13 cellular contexts compared by ENCODE assay signal in genomic region chr6:52558266-52559000, GRCh38. TPM values are rescaled to one million over a fixed set of nuclear protein-coding genes. Genes with fewer than 3 reads are reported as not detected.
DNase-seq lines count a peak whose midpoint lies in the region; ATAC-seq and TF ChIP-seq lines count a peak whose summit lies in the region.
"Had no signal": no experiment of that assay in that cellular context is flagged by ENCODE, and none has a peak within 500 bp of the region (broad histone marks: within the 10 kb centered on the region; RNA-seq: fewer than 3 reads in every experiment).

No MANE protein-coding gene starts in this region.

- H3K4me3 ChIP-seq in Karpas-422 (ENCODE audit: low read length) (no peak overlapping the region), coronary artery (peak overlapping the region; percentile 29), lower lobe of right lung (no peak overlapping the region), thoracic aorta (peak overlapping the region; percentile 32)
- H3K4me3 ChIP-seq: testis had no signal

- no peaks in the 10 kb centered on the region for H3K9me3 ChIP-seq in Karpas-422 (ENCODE audit: low read length)
- H3K9me3 ChIP-seq in lower lobe of right lung = no peaks in the 10 kb centered on the region
- no peaks in the 10 kb centered on the region for H3K9me3 ChIP-seq in thoracic aorta
- H3K9me3 ChIP-seq: Caco-2, testis had no signal

- intact Hi-C loops in lower lobe of right lung (cut with DNase I) = no loop called here

- 0 out of 2 replicates have a peak overlapping the region, but pooled peaks have one; percentile 11 for H3K27ac ChIP-seq in Karpas-422 (ENCODE audit: low read length)
- H3K27ac ChIP-seq in coronary artery = peak overlapping the region; percentile 6 to 64
- H3K27ac ChIP-seq in lower lobe of right lung = no peak overlapping the region
- peak overlapping the region; percentile 44 to 65 for H3K27ac ChIP-seq in thoracic aorta
- H3K27ac ChIP-seq: testis had no signal

- no peak overlapping the region for H3K4me2 ChIP-seq in Karpas-422 (ENCODE audit: low read depth, low read length, poor library complexity, severe bottlenecking)

- peak; percentile 77 to 87 for ATAC-seq in lower lobe of right lung
- peak; percentile 8 for ATAC-seq in thoracic aorta (ENCODE audit: insufficient number of reproducible peaks, low FRiP score, low read depth)

- no peaks in the 10 kb centered on the region for H3K9me2 ChIP-seq in Karpas-422 (replicated peaks; ENCODE audit: insufficient read depth, low read length)

- TF ChIP-seq CTCF in coronary artery (IDR thresholded peaks at IDR 0.05) (no peak), lower lobe of right lung (IDR thresholded peaks at IDR 0.05) (no peak), thoracic aorta (IDR thresholded peaks at IDR 0.05) (no peak)

- H2AFZ ChIP-seq in Karpas-422 (ENCODE audit: low read length) = no peak overlapping the region

- DNase-seq in Karpas-422 (no peak), coronary artery (ENCODE audit: low spot score) (no peak), lower lobe of right lung (no peak), thoracic aorta (ENCODE audit: low spot score) (no peak), NCI-H146 (lab: John Stamatoyannopoulos, UW) (no peak), GOT3 (lab: John Stamatoyannopoulos, UW) (no peak), cortex of kidney (lab: John Stamatoyannopoulos, UW) (no peak)
- DNase-seq in stimulated activated CD4-positive, alpha-beta T cell treated with anti-CD3 and anti-CD28 coated beads, Interleukin-1b, Interleukin-23, amount 100 ng/mL, for 48 hours = no peak
- DNase-seq: activated CD4-positive, CD25-positive, alpha-beta regulatory T cell treated with anti-CD3 and anti-CD28 coated beads, Interleukin-2, amount 50 U/mL, for 72 hours; activated T-cell treated with anti-CD3 and anti-CD28 coated beads, Interleukin-2, amount 50 U/mL, for 48 hours; Caco-2; NCI-H1417; testis had no signal

- peaks cover 88% of the 10 kb centered on the region for H3K79me2 ChIP-seq in Karpas-422 (ENCODE audit: low read length)

- H4K20me1 ChIP-seq in Karpas-422 (ENCODE audit: insufficient read depth, low read depth, low read length) = peaks cover 17% of the 10 kb centered on the region; the same call in 1 of the 2 replicates

- H3K27me3 ChIP-seq in Karpas-422 (ENCODE audit: low read length) = no peaks in the 10 kb centered on the region
- H3K27me3 ChIP-seq in lower lobe of right lung (ENCODE audit: low read depth) = no peaks in the 10 kb centered on the region
- no peaks in the 10 kb centered on the region for H3K27me3 ChIP-seq in thoracic aorta (replicated peaks; ENCODE audit: insufficient read depth)
- H3K27me3 ChIP-seq: testis had no signal

- no peak overlapping the region for H3K9ac ChIP-seq in Karpas-422 (ENCODE audit: low read length)

- H3K36me3 ChIP-seq in Karpas-422 (ENCODE audit: insufficient read depth, low read length) (no peaks in the 10 kb centered on the region), lower lobe of right lung (no peaks in the 10 kb centered on the region), thoracic aorta (no peaks in the 10 kb centered on the region)

- H3K4me1 ChIP-seq in Karpas-422 (ENCODE audit: low read length) = peaks cover 38% of the 10 kb centered on the region
- peaks cover 20% of the 10 kb centered on the region for H3K4me1 ChIP-seq in lower lobe of right lung
- peaks cover 35 to 91% of the 10 kb centered on the region in 2 donors for H3K4me1 ChIP-seq in thoracic aorta (ENCODE audit: control insufficient read depth in 1 of 2, low read depth in 2 of 2)

RNA-seq across cellular contexts. Expression of gene TRAM2, which starts 18.4 kb away (rescaled TPM):
- total RNA-seq in Karpas-422 (2014; rRNA removed; shearing (Covaris generic); ENCODE audit: low replicate concordance) = 19.3 and 24.1 TPM in 2 replicates
- total RNA-seq in lower lobe of right lung = 21.9 TPM
- total RNA-seq in thoracic aorta = 10 to 100 TPM; 40.0 to 41.8 TPM

Comparison
In these comparisons a context has a peak if more than half of its experiments do, and no peak if none do; other contexts are left out.
1. H3K4me3 ChIP-seq: peak in coronary artery (single experiment) and thoracic aorta (single experiment); none in Karpas-422 (single experiment) and lower lobe of right lung (single experiment).